In the genomic region with DNA sequence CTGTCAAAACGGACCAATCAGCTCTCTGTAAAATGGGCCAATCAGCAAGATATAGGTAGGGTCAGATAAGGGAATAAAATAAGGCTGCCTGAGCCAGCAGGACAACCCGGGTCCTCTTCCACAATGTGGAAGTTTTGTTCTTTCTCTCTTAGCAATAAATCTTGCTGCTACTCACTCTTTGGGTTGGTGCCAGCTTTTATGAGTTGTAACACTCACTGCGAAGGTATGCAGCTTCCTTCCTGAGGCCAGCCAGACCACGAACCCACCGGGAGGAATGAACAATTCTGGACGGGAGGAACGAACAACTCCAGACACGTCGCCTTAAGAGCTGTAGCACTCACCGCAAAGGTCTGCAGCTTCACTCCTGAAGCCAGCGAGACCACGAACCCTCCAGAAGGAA, we compare ENCODE assay signal across 11 cellular contexts.
DNase-seq lines count a peak whose midpoint lies in the region; TF ChIP-seq lines count a peak whose summit lies in the region.
"Had no signal": no experiment of that assay in that cellular context is flagged by ENCODE, and none has a peak within 500 bp of the region (broad histone marks: within the 10 kb centered on the region; RNA-seq: fewer than 3 reads in every experiment).

No MANE protein-coding gene starts in this region.

- no peak overlapping the region for H3K4me3 ChIP-seq in epithelial cell of proximal tubule (ENCODE audit: low read depth, low read length)
- H3K4me3 ChIP-seq: ovary had no signal

- DNase-seq in GM04503 (ENCODE audit: low read depth) (peak; percentile 36), RPMI7951 (ENCODE audit: low read depth) (peak; percentile 98), epithelial cell of proximal tubule (ENCODE audit: low read depth) (peak; percentile 70), renal cortical epithelial cell (ENCODE audit: low read depth) (peak; percentile 98), NCI-H1436 (lab: John Stamatoyannopoulos, UW) (no peak)
- DNase-seq in effector CD4-positive, alpha-beta T cell: no peak
- no peak for DNase-seq in stimulated activated CD4-positive, alpha-beta T cell treated with anti-CD3 and anti-CD28 coated beads, Interleukin-2, amount 100 ng/mL, for 48 hours
- no peak for DNase-seq in stimulated activated CD4-positive, alpha-beta T cell treated with anti-CD3 and anti-CD28 coated beads, Interleukin-4, amount 100 ng/mL, for 1 hour
- DNase-seq: activated CD4-positive, alpha-beta T cell treated with anti-CD3 and anti-CD28 coated beads, Interleukin-2, amount 50 U/mL, for 48 hours; anterior cingulate cortex; ovary had no signal

- no peak for TF ChIP-seq CTCF in epithelial cell of proximal tubule (conservative IDR thresholded peaks at IDR 0.05; ENCODE audit: low read depth, low read length)

Comparison
In these comparisons a context has a peak if more than half of its experiments do, and no peak if none do; other contexts are left out.
1. DNase-seq: peak in GM04503 (single experiment), RPMI7951 (single experiment), epithelial cell of proximal tubule (single experiment) and renal cortical epithelial cell (single experiment); none in NCI-H1436 (single experiment), effector CD4-positive, alpha-beta T cell (single experiment), stimulated activated CD4-positive, alpha-beta T cell treated with anti-CD3 and anti-CD28 coated beads, Interleukin-2, amount 100 ng/mL, for 48 hours (0 of 2) and stimulated activated CD4-positive, alpha-beta T cell treated with anti-CD3 and anti-CD28 coated beads, Interleukin-4, amount 100 ng/mL, for 1 hour (single experiment).